Comparison of ENCODE assay signal across 8 cellular contexts in the genomic region with DNA sequence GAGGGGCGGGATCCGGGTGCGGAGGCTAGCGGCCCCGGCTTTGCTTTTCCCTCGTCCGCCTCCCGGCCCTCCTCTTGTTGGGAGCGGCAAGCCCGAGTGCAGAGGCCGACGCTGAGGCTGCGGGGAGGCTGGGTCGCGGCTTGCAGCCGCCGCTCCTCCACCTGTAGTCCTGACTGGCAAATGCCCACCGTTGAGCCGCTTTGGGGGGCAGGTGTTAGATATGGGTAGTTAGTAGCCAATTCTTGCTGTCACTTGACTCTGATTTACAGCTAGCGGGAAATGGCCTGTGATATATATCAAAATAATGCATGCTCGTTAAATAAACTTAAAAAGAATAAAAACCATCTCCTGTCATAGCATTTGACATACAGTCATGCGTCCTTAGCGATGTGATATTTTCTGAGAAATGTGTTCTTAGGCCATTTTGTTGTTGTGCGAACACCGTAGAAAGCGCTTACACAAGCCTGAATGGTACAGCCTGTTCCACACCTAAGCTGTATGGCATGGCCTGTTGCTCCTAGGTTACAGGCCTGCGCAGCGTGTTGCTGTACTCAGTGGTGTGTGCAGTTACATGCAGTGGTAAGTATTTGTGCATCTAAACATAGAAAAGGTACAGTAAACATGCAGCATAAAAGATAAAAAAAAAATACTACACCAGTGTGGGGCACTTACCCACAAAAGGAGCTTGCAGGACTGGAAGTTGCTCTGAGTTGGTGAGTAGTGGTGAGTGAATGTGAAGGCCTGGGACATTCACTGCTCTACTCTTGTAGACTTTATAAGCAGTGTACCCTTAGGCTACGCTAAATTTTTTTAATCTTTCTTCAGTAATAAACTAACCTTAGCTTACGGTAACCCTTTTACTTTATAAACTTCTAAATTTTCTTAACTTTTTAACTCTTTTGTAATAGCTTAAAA. TPM values are rescaled to one million over a fixed set of nuclear protein-coding genes. Genes with fewer than 3 reads are reported as not detected.
DNase-seq lines count a peak whose midpoint lies in the region; ATAC-seq, FAIRE-seq and TF ChIP-seq lines count a peak whose summit lies in the region.

No MANE protein-coding gene starts in this region.

- peaks cover 0 to 2% (median 0%) of the 10 kb centered on the region in 3 donors for H3K27me3 Mint-ChIP-seq in CD14-positive monocyte (ENCODE audit: low read depth in 3 of 3)

- peaks cover 22% of the 10 kb centered on the region for H3K4me1 Mint-ChIP-seq in CD14-positive monocyte

- intact Hi-C loops in CD14-positive monocyte (cut with micrococcal nuclease): loop anchor here (2.0 to 10.0 kb wide), 4 partner anchors 102 to 395 kb away; a partner anchor contains a TSS
- intact Hi-C loops in left colon (cut with DNase I, micrococcal nuclease): no loop called here

- no peak for FAIRE-seq in RCC 7860 (lab: Jason Lieb, UNC)

- peak overlapping the region; percentile 88 to 96 (median 93) for H3K27ac Mint-ChIP-seq in CD14-positive monocyte

- peak; percentile 37 for ATAC-seq in GM21723 (IDR thresholded peaks at IDR 0.05; ENCODE audit: unreplicated experiment)
- ATAC-seq in left colon: peak; percentile 67
- peak; percentile 41 for ATAC-seq in stimulated activated naive CD8-positive, alpha-beta T cell treated with anti-CD3 and anti-CD28 coated beads, Interleukin-15, Interleukin-2, amounts not matched to agents 100 U/mL and 50 U/mL, for 24 hours

- DNase-seq in CD14-positive monocyte (ENCODE audit: low spot score) (peak; percentile 45), RCC 7860 (ENCODE audit: low spot score) (peak; percentile 5), left colon (peak; percentile 32 to 51), NCI-H1930 (lab: John Stamatoyannopoulos, UW) (no peak), HUDEP-2 (lab: John Stamatoyannopoulos, UW; ENCODE audit: unreplicated experiment in 76 of 76) (no peak)
- peak; percentile 9 for DNase-seq in central memory CD4-positive, alpha-beta T cell
- peak; percentile 14 for DNase-seq in stimulated activated naive CD8-positive, alpha-beta T cell treated with anti-CD3 and anti-CD28 coated beads, Interleukin-15, Interleukin-2, amounts not matched to agents 100 U/mL and 50 U/mL, for 24 hours

- peaks cover 8 to 19% of the 10 kb centered on the region in 2 donors for H3K36me3 Mint-ChIP-seq in CD14-positive monocyte

- H3K4me3 Mint-ChIP-seq in CD14-positive monocyte: peak overlapping the region; percentile 83 to 91

- no peak for TF ChIP-seq CTCF in CD14-positive monocyte (IDR thresholded peaks at IDR 0.05)

- no peaks in the 10 kb centered on the region for H3K9me3 Mint-ChIP-seq in CD14-positive monocyte

RNA-seq across cellular contexts. Expression of a gene that starts 0.9 kb away (rescaled TPM):
- 10 to 100 TPM; 11.7 to 14.7 TPM for polyA plus RNA-seq in CD14-positive monocyte
- 10 to 100 TPM; 33.6 to 39.0 TPM for total RNA-seq in left colon

Comparison
In these comparisons a context has a peak if more than half of its experiments do, and no peak if none do; other contexts are left out.
1. DNase-seq: peak in CD14-positive monocyte (single experiment), RCC 7860 (single experiment), central memory CD4-positive, alpha-beta T cell (single experiment), left colon (2 of 2) and stimulated activated naive CD8-positive, alpha-beta T cell treated with anti-CD3 and anti-CD28 coated beads, Interleukin-15, Interleukin-2, amounts not matched to agents 100 U/mL and 50 U/mL, for 24 hours (single experiment); none in NCI-H1930 (0 of 2) and HUDEP-2 (0 of 76).
2. intact Hi-C loops: an anchor here in CD14-positive monocyte (2.0 to 10.0 kb wide); none called in left colon.
3. Peak in every context shown above with its lines, with median percentiles within 50 percentile points of each other: ATAC-seq.